35 cellular contexts compared by ENCODE assay signal in the genomic region with DNA sequence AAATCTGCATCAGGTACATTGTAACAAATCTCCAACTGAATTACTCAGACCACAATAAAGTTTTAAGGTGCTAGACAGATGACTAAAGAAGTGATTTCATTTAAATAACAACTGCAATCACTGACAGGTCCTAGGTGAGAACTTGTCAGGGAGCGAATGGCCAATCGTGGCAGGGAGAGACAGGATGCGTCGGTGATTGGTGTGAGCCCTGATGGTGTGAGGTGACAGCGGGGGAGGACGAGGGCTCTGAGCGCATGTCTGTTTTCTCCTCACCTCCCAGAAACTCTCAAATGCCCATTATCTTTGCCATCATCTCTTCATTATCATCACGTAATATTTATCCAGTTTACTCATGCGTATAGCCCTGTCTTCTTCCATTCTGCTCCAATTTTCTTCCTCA.
"Had no signal": no experiment of that assay in that cellular context is flagged by ENCODE, and none has a peak within 500 bp of the region (broad histone marks: within the 10 kb centered on the region; RNA-seq: fewer than 3 reads in every experiment).

No MANE protein-coding gene starts in this region.

- H3K27me3 ChIP-seq: adrenal gland, body of pancreas, brain microvascular endothelial cell, breast epithelium had no signal

- H3K9me3 ChIP-seq: adrenal gland, body of pancreas, breast epithelium had no signal

- H3K4me1 Mint-ChIP-seq: activated B cell treated with CpG ODN at 0.5 μM for 24 hours; activated CD4-positive, alpha-beta T cell treated with anti-CD3 and anti-CD28 coated beads, Interleukin-2, amount 10 ng/mL, durations not matched to agents 24 days and 14 days; activated naive CD8-positive, alpha-beta T cell treated with anti-CD3 and anti-CD28 coated beads for 36 hours; activated T-helper 17 cell treated with anti-CD3 and anti-CD28 coated beads, Interleukin-2, amount 50 U/mL, for 72 hours had no signal

- H3K36me3 Mint-ChIP-seq: activated CD4-positive, alpha-beta memory T cell treated with anti-CD3 and anti-CD28 coated beads for 36 hours; activated naive CD4-positive, alpha-beta T cell treated with anti-CD3 and anti-CD28 coated beads, Interleukin-2, amount 50 U/mL, for 72 hours; activated naive CD8-positive, alpha-beta T cell treated with anti-CD3 and anti-CD28 coated beads for 36 hours had no signal

- H3K4me3 Mint-ChIP-seq: activated B cell treated with CpG ODN at 0.5 μM for 24 hours; activated CD4-positive, alpha-beta memory T cell treated with anti-CD3 and anti-CD28 coated beads for 36 hours; activated CD4-positive, alpha-beta T cell treated with anti-CD3 and anti-CD28 coated beads, Interleukin-2, amount 10 ng/mL, durations not matched to agents 24 days and 14 days; activated CD8-positive, alpha-beta T cell treated with anti-CD3 and anti-CD28 coated beads for 36 hours; activated naive CD4-positive, alpha-beta T cell treated with anti-CD3 and anti-CD28 coated beads for 36 hours; activated naive CD8-positive, alpha-beta T cell treated with anti-CD3 and anti-CD28 coated beads for 36 hours; activated T-cell treated with anti-CD3 and anti-CD28 coated beads, Interleukin-2, amount 50 U/mL, for 4 hours; activated T-cell treated with anti-CD3 and anti-CD28 coated beads, Interleukin-2, amount 50 U/mL, for 72 hours; activated T-helper 1 cell treated with anti-CD3 and anti-CD28 coated beads, Interleukin-12 subunit alpha, Interleukin-12 subunit beta, Interleukin-2, Interleukin-4 antibody, amounts not matched to agents 30 ng/mL and 10 ng/mL and 1 ng/mL, durations not matched to agents 14 hours and 24 hours and 36 hours; activated T-helper 17 cell treated with anti-CD3 and anti-CD28 coated beads, Interleukin-2, amount 50 U/mL, for 72 hours; T-helper 1 cell treated with Interleukin-12 subunit alpha and Interleukin-12 subunit beta and Interleukin-4 antibody, amounts not matched to agents 30 μg/mL and 1 μg/mL, for 36 hours; T-helper 2 cell treated with Interferon-gamma antibody and Interleukin-4, amounts not matched to agents 5 μg/mL and 100 μg/mL, for 36 hours had no signal

- ATAC-seq: activated CD8-positive, alpha-beta T cell treated with anti-CD3 and anti-CD28 coated beads for 36 hours; activated naive CD4-positive, alpha-beta T cell treated with anti-CD3 and anti-CD28 coated beads, Interleukin-2, amount 50 U/mL, for 72 hours; activated T-cell treated with anti-CD3 and anti-CD28 coated beads, Interleukin-2, amount 50 U/mL, for 4 hours; activated T-cell treated with anti-CD3 and anti-CD28 coated beads, Interleukin-2, amount 50 U/mL, for 72 hours; activated T-helper 17 cell treated with anti-CD3 and anti-CD28 coated beads, Interleukin-2, amount 50 U/mL, for 72 hours; body of pancreas had no signal

- H3K27ac ChIP-seq: adrenal gland, body of pancreas, brain microvascular endothelial cell, breast epithelium, VCaP had no signal

- H3K4me1 ChIP-seq: adrenal gland, body of pancreas, breast epithelium had no signal

- DNase-seq: activated B cell treated with CpG ODN at 0.5 μM for 24 hours; activated CD4-positive, alpha-beta memory T cell treated with anti-CD3 and anti-CD28 coated beads for 36 hours; activated CD4-positive, alpha-beta T cell treated with anti-CD3 and anti-CD28 coated beads for 4 hours; activated CD4-positive, alpha-beta T cell treated with anti-CD3 and anti-CD28 coated beads, Interleukin-2, amount 10 ng/mL, durations not matched to agents 24 days and 14 days; activated CD4-positive, alpha-beta T cell treated with anti-CD3 and anti-CD28 coated beads, Interleukin-2, amount 50 U/mL, for 1 hour; activated CD4-positive, alpha-beta T cell treated with anti-CD3 and anti-CD28 coated beads, Interleukin-2, amount 50 U/mL, for 4 hours; activated CD4-positive, CD25-positive, alpha-beta regulatory T cell treated with anti-CD3 and anti-CD28 coated beads, Interleukin-2, amount 50 U/mL, for 72 hours; activated CD8-positive, alpha-beta memory T cell treated with anti-CD3 and anti-CD28 coated beads, Interleukin-2, amount 50 U/mL, for 4 hours; activated CD8-positive, alpha-beta T cell treated with anti-CD3 and anti-CD28 coated beads for 36 hours; activated effector memory CD4-positive, alpha-beta T cell treated with anti-CD3 and anti-CD28 coated beads, Interleukin-2, amount 50 U/mL, for 16 hours; activated gamma-delta T cell treated with Interleukin-2 at 50 U/mL for 16 hours; activated naive CD4-positive, alpha-beta T cell; activated naive CD4-positive, alpha-beta T cell treated with anti-CD3 and anti-CD28 coated beads for 36 hours; activated naive CD4-positive, alpha-beta T cell treated with anti-CD3 and anti-CD28 coated beads, Interleukin-2, amount 50 U/mL, for 16 hours; activated naive CD8-positive, alpha-beta T cell treated with anti-CD3 and anti-CD28 coated beads for 36 hours; activated T-cell treated with anti-CD3 and anti-CD28 coated beads for 4 hours; activated T-cell treated with anti-CD3 and anti-CD28 coated beads, Interleukin-2, amount 50 U/mL, for 1 hour; activated T-cell treated with anti-CD3 and anti-CD28 coated beads, Interleukin-2, amount 50 U/mL, for 4 hours; activated T-cell treated with anti-CD3 and anti-CD28 coated beads, Interleukin-2, amount 50 U/mL, for 72 hours; adrenal gland; amniotic stem cell; aorta; body of pancreas; brain microvascular endothelial cell; central memory CD4-positive, alpha-beta T cell; T-helper 1 cell; T-helper 2 cell; T-helper 9 cell had no signal

- H3K27ac Mint-ChIP-seq: activated B cell treated with CpG ODN at 0.5 μM for 24 hours; activated CD4-positive, alpha-beta memory T cell treated with anti-CD3 and anti-CD28 coated beads for 36 hours; activated CD4-positive, alpha-beta T cell treated with anti-CD3 and anti-CD28 coated beads, Interleukin-2, amount 10 ng/mL, durations not matched to agents 24 days and 14 days; activated CD8-positive, alpha-beta T cell treated with anti-CD3 and anti-CD28 coated beads for 36 hours; activated naive CD4-positive, alpha-beta T cell treated with anti-CD3 and anti-CD28 coated beads for 36 hours; activated naive CD4-positive, alpha-beta T cell treated with anti-CD3 and anti-CD28 coated beads, Interleukin-2, amount 50 U/mL, for 72 hours; activated naive CD8-positive, alpha-beta T cell treated with anti-CD3 and anti-CD28 coated beads for 36 hours; activated T-cell treated with anti-CD3 and anti-CD28 coated beads, Interleukin-2, amount 50 U/mL, for 72 hours; activated T-helper 1 cell treated with anti-CD3 and anti-CD28 coated beads, Interleukin-12 subunit alpha, Interleukin-12 subunit beta, Interleukin-2, Interleukin-4 antibody, amounts not matched to agents 30 ng/mL and 10 ng/mL and 1 ng/mL, durations not matched to agents 14 hours and 24 hours and 36 hours; activated T-helper 17 cell treated with anti-CD3 and anti-CD28 coated beads, Interleukin-2, amount 50 U/mL, for 72 hours; T-helper 1 cell treated with Interleukin-12 subunit alpha and Interleukin-12 subunit beta and Interleukin-4 antibody, amounts not matched to agents 30 μg/mL and 1 μg/mL, for 36 hours; T-helper 2 cell treated with Interferon-gamma antibody and Interleukin-4, amounts not matched to agents 5 μg/mL and 100 μg/mL, for 36 hours had no signal

- H3K36me3 ChIP-seq: adrenal gland, brain microvascular endothelial cell, breast epithelium had no signal

- H3K4me3 ChIP-seq: adrenal gland, body of pancreas, breast epithelium had no signal

- H3K9me3 Mint-ChIP-seq: activated CD4-positive, alpha-beta memory T cell treated with anti-CD3 and anti-CD28 coated beads for 36 hours; activated CD4-positive, alpha-beta T cell treated with anti-CD3 and anti-CD28 coated beads, Interleukin-2, amount 10 ng/mL, durations not matched to agents 24 days and 14 days; activated naive CD4-positive, alpha-beta T cell treated with anti-CD3 and anti-CD28 coated beads for 36 hours; activated naive CD8-positive, alpha-beta T cell treated with anti-CD3 and anti-CD28 coated beads for 36 hours; activated T-helper 1 cell treated with anti-CD3 and anti-CD28 coated beads, Interleukin-12 subunit alpha, Interleukin-12 subunit beta, Interleukin-2, Interleukin-4 antibody, amounts not matched to agents 30 ng/mL and 10 ng/mL and 1 ng/mL, durations not matched to agents 14 hours and 24 hours and 36 hours; T-helper 1 cell treated with Interleukin-12 subunit alpha and Interleukin-12 subunit beta and Interleukin-4 antibody, amounts not matched to agents 30 μg/mL and 1 μg/mL, for 36 hours; T-helper 2 cell treated with Interferon-gamma antibody and Interleukin-4, amounts not matched to agents 5 μg/mL and 100 μg/mL, for 36 hours had no signal
